30 cellular contexts compared by ENCODE assay signal in the genomic region with DNA sequence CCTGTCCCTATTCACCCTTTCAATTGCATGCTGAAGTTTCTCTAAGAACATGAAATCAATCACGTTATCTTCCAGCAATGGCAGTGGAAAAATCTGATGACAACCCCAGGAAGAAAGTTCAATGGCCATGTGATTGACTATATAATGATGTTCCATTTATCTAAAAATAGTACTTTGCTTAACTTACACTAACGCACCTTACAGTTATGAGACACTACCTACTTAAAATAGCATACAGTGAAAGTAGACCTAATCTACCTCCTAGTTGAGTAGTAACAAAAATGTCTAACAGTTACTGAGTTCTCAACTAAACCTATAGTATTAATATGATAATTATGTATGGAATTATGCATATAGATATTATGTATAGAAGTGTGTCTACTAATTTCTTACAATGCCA.
"Had no signal": no experiment of that assay in that cellular context is flagged by ENCODE, and none has a peak within 500 bp of the region (broad histone marks: within the 10 kb centered on the region; RNA-seq: fewer than 3 reads in every experiment).

No MANE protein-coding gene starts in this region.

- DNase-seq: activated CD4-positive, alpha-beta memory T cell treated with anti-CD3 and anti-CD28 coated beads, Interleukin-2, amount 10 ng/mL, durations not matched to agents 7 days and 5 days; activated CD4-positive, alpha-beta T cell treated with anti-CD3 and anti-CD28 coated beads for 1 hour; activated CD4-positive, alpha-beta T cell treated with anti-CD3 and anti-CD28 coated beads for 4 hours; activated CD4-positive, alpha-beta T cell treated with anti-CD3 and anti-CD28 coated beads, Interleukin-2, amount 10 ng/mL, durations not matched to agents 7 days and 5 days; activated CD4-positive, alpha-beta T cell treated with anti-CD3 and anti-CD28 coated beads, Interleukin-2, amount 50 U/mL, for 4 hours; activated CD8-positive, alpha-beta memory T cell treated with anti-CD3 and anti-CD28 coated beads, Interleukin-2, amount 50 U/mL, for 48 hours; activated effector memory CD4-positive, alpha-beta T cell treated with Interleukin-2 at 50 U/mL for 16 hours; activated naive CD4-positive, alpha-beta T cell treated with anti-CD3 and anti-CD28 coated beads for 36 hours; activated naive CD8-positive, alpha-beta T cell treated with anti-CD3 and anti-CD28 coated beads for 36 hours; activated naive CD8-positive, alpha-beta T cell treated with anti-CD3 and anti-CD28 coated beads, Interleukin-2, amount 50 U/mL, for 24 hours; activated T-cell treated with anti-CD3 and anti-CD28 coated beads for 4 hours; activated T-cell treated with anti-CD3 and anti-CD28 coated beads, Interleukin-2, amount 50 U/mL, for 24 hours; activated T-cell treated with anti-CD3 and anti-CD28 coated beads, Interleukin-2, amount 50 U/mL, for 72 hours; adrenal gland; amygdala; aorta; body of pancreas; dermis blood vessel endothelial cell; effector CD4-positive, alpha-beta T cell; effector memory CD8-positive, alpha-beta T cell; erythroblast; esophagus squamous epithelium; foreskin melanocyte; glutamatergic neuron; heart left ventricle; T-helper 2 cell had no signal

- H3K27ac ChIP-seq: adrenal gland, body of pancreas, breast epithelium, coronary artery, esophagus squamous epithelium, heart left ventricle, VCaP had no signal

- H3K27me3 ChIP-seq: adrenal gland, body of pancreas, breast epithelium, esophagus squamous epithelium, heart left ventricle had no signal

- H3K4me3 ChIP-seq: adrenal gland, body of pancreas, breast epithelium, coronary artery, esophagus squamous epithelium, heart left ventricle had no signal

- H3K4me1 ChIP-seq: adrenal gland, body of pancreas, breast epithelium, esophagus squamous epithelium had no signal

- H3K9me3 ChIP-seq: adrenal gland, body of pancreas, breast epithelium, esophagus squamous epithelium, heart left ventricle had no signal

- ATAC-seq: activated naive CD8-positive, alpha-beta T cell treated with anti-CD3 and anti-CD28 coated beads, Interleukin-2, amount 50 U/mL, for 24 hours; activated T-cell treated with anti-CD3 and anti-CD28 coated beads, Interleukin-2, amount 50 U/mL, for 72 hours; body of pancreas; effector memory CD8-positive, alpha-beta T cell; WTC11 had no signal

- H3K36me3 ChIP-seq: adrenal gland, breast epithelium, esophagus squamous epithelium, heart left ventricle had no signal
